In the genomic region with DNA sequence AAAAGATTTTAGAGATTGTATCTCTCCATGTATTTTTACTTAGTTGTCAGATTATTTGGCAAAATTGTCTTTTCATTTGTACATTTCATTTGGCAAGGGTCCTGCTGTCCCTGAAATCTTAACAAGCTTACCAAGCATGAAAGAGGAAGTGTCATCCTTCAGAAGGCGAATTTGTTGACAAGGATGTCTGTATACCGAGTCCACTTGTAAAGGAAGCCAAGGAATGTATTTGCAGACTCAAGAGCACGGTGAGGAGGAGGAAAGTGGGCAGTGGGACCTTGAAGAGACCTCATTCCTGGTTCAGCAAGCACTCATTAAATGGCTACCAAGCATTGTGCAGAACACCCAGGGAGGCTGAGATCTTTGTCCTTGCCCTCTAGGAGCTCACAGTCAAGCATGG, we compare ENCODE assay signal across 1 cellular context.
TF ChIP-seq lines count a peak whose summit lies in the region.

No MANE protein-coding gene starts in this region.

TF ChIP-seq in GM23338, 12 proteins besides CTCF, POLR2A, EP300 and RAD21 (continued from another document):
- TF ChIP-seq, protein P1, sequence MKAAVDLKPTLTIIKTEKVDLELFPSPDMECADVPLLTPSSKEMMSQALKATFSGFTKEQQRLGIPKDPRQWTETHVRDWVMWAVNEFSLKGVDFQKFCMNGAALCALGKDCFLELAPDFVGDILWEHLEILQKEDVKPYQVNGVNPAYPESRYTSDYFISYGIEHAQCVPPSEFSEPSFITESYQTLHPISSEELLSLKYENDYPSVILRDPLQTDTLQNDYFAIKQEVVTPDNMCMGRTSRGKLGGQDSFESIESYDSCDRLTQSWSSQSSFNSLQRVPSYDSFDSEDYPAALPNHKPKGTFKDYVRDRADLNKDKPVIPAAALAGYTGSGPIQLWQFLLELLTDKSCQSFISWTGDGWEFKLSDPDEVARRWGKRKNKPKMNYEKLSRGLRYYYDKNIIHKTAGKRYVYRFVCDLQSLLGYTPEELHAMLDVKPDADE (IDR thresholded peaks at IDR 0.05) = no peak
- TF ChIP-seq ZNF331 (CRISPR knock-in tag; IDR thresholded peaks at IDR 0.05; ENCODE audit: low read depth) (no peak), CREB1 (CRISPR knock-in tag; IDR thresholded peaks at IDR 0.05; ENCODE audit: low read depth) (no peak)
- TF ChIP-seq, protein P2, sequence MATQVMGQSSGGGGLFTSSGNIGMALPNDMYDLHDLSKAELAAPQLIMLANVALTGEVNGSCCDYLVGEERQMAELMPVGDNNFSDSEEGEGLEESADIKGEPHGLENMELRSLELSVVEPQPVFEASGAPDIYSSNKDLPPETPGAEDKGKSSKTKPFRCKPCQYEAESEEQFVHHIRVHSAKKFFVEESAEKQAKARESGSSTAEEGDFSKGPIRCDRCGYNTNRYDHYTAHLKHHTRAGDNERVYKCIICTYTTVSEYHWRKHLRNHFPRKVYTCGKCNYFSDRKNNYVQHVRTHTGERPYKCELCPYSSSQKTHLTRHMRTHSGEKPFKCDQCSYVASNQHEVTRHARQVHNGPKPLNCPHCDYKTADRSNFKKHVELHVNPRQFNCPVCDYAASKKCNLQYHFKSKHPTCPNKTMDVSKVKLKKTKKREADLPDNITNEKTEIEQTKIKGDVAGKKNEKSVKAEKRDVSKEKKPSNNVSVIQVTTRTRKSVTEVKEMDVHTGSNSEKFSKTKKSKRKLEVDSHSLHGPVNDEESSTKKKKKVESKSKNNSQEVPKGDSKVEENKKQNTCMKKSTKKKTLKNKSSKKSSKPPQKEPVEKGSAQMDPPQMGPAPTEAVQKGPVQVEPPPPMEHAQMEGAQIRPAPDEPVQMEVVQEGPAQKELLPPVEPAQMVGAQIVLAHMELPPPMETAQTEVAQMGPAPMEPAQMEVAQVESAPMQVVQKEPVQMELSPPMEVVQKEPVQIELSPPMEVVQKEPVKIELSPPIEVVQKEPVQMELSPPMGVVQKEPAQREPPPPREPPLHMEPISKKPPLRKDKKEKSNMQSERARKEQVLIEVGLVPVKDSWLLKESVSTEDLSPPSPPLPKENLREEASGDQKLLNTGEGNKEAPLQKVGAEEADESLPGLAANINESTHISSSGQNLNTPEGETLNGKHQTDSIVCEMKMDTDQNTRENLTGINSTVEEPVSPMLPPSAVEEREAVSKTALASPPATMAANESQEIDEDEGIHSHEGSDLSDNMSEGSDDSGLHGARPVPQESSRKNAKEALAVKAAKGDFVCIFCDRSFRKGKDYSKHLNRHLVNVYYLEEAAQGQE (IDR thresholded peaks at IDR 0.05; ENCODE audit: unreplicated experiment) = no peak
